ENCODE assay signal across 1 cellular context in the genomic region with DNA sequence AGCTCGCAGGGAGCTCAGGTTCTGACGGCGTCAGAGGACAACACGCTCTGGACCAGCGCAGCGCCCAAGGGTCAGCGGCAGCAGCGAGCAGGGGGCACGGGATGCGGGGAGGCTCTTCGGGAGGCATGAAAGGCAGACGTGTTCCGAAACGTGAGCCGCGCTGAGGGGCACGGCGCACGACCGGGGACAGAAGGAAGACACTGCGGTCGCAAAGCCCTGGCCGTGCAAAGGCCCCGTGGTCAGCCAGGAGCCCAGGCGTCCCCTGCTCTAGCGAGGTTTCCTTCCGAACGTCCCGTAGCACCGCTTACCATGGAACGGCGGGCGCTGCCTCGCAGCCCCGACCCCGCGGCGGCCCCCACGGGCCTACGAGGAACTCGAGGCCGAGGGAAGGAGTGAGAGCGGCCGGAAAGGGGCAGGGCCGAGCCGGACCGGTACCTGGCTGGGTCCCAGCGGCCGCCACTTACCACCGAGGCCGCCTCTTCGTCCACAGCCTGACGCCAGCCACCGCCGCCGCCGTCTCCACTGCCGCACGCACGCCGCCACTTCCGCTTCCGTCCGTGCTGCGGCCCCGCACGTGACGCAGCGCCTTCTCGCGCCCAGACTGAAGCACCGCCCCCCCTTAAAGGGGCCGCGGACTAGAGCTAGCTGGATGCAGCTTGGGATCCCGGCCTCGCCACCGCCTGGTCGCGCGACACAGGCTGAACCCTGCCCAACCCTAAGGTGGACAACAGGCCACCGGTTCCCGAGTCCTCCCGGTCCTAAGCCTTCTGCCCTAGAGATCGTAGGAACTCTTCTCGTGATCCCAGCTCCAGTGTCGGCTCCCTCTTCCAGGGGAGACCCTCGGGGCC.
TF ChIP-seq lines count a peak whose summit lies in the region.

No MANE protein-coding gene starts in this region.

TF ChIP-seq in HepG2, 621 proteins besides CTCF, POLR2A, EP300 and RAD21 (continued from another document and continues in another):
- TF ChIP-seq, protein P1, sequence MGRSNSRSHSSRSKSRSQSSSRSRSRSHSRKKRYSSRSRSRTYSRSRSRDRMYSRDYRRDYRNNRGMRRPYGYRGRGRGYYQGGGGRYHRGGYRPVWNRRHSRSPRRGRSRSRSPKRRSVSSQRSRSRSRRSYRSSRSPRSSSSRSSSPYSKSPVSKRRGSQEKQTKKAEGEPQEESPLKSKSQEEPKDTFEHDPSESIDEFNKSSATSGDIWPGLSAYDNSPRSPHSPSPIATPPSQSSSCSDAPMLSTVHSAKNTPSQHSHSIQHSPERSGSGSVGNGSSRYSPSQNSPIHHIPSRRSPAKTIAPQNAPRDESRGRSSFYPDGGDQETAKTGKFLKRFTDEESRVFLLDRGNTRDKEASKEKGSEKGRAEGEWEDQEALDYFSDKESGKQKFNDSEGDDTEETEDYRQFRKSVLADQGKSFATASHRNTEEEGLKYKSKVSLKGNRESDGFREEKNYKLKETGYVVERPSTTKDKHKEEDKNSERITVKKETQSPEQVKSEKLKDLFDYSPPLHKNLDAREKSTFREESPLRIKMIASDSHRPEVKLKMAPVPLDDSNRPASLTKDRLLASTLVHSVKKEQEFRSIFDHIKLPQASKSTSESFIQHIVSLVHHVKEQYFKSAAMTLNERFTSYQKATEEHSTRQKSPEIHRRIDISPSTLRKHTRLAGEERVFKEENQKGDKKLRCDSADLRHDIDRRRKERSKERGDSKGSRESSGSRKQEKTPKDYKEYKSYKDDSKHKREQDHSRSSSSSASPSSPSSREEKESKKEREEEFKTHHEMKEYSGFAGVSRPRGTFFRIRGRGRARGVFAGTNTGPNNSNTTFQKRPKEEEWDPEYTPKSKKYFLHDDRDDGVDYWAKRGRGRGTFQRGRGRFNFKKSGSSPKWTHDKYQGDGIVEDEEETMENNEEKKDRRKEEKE (IDR thresholded peaks at IDR 0.05): no peak
- TF ChIP-seq SPEN (CRISPR knock-in tag; IDR thresholded peaks at IDR 0.05; ENCODE audit: low read depth): peak; percentile 95
- TF ChIP-seq ZNF883 (CRISPR knock-in tag; IDR thresholded peaks at IDR 0.05; ENCODE audit: not compliant biosample characterization): peak; percentile 58
- no peak; the same call in 1 of the 2 replicates for TF ChIP-seq ZNF616 (CRISPR knock-in tag; IDR thresholded peaks at IDR 0.05; ENCODE audit: low read depth)
- TF ChIP-seq ZNF326 (CRISPR knock-in tag; IDR thresholded peaks at IDR 0.05; ENCODE audit: borderline replicate concordance): peak; percentile 97; the same call in 1 of the 2 replicates
- peak; percentile 66; the same call in 1 of the 2 replicates for TF ChIP-seq ZNF782 (CRISPR knock-in tag; IDR thresholded peaks at IDR 0.05; ENCODE audit: borderline replicate concordance)
- 0 out of 2 replicates have a peak, but pooled peaks have one; percentile 82 for TF ChIP-seq AHR (CRISPR knock-in tag; IDR thresholded peaks at IDR 0.05)
- TF ChIP-seq SIN3A (IDR thresholded peaks at IDR 0.05; ENCODE audit: borderline replicate concordance, low read depth, low read length): peak; percentile 74; the same call in 1 of the 2 replicates
- peak; percentile 64; the same call in 1 of the 2 replicates for TF ChIP-seq MAF1 (CRISPR knock-in tag; IDR thresholded peaks at IDR 0.05; ENCODE audit: borderline replicate concordance)
- no peak for TF ChIP-seq MLLT10 (CRISPR knock-in tag; IDR thresholded peaks at IDR 0.05)
- TF ChIP-seq SMAD1 (CRISPR knock-in tag; IDR thresholded peaks at IDR 0.05; ENCODE audit: borderline replicate concordance, low read depth): peak; percentile 98
- TF ChIP-seq, protein P2, sequence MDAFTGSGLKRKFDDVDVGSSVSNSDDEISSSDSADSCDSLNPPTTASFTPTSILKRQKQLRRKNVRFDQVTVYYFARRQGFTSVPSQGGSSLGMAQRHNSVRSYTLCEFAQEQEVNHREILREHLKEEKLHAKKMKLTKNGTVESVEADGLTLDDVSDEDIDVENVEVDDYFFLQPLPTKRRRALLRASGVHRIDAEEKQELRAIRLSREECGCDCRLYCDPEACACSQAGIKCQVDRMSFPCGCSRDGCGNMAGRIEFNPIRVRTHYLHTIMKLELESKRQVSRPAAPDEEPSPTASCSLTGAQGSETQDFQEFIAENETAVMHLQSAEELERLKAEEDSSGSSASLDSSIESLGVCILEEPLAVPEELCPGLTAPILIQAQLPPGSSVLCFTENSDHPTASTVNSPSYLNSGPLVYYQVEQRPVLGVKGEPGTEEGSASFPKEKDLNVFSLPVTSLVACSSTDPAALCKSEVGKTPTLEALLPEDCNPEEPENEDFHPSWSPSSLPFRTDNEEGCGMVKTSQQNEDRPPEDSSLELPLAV (CRISPR knock-in tag; conservative IDR thresholded peaks at IDR 0.05; ENCODE audit: low read depth): no peak
- TF ChIP-seq, protein P3, sequence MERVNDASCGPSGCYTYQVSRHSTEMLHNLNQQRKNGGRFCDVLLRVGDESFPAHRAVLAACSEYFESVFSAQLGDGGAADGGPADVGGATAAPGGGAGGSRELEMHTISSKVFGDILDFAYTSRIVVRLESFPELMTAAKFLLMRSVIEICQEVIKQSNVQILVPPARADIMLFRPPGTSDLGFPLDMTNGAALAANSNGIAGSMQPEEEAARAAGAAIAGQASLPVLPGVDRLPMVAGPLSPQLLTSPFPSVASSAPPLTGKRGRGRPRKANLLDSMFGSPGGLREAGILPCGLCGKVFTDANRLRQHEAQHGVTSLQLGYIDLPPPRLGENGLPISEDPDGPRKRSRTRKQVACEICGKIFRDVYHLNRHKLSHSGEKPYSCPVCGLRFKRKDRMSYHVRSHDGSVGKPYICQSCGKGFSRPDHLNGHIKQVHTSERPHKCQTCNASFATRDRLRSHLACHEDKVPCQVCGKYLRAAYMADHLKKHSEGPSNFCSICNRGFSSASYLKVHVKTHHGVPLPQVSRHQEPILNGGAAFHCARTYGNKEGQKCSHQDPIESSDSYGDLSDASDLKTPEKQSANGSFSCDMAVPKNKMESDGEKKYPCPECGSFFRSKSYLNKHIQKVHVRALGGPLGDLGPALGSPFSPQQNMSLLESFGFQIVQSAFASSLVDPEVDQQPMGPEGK (CRISPR knock-in tag; IDR thresholded peaks at IDR 0.05): peak; percentile 72
- no peak for TF ChIP-seq ZNF562 (CRISPR knock-in tag; IDR thresholded peaks at IDR 0.05; ENCODE audit: borderline replicate concordance)
- TF ChIP-seq ZSCAN22 (CRISPR knock-in tag; IDR thresholded peaks at IDR 0.05): no peak
- peak; percentile 84 for TF ChIP-seq TBX3 (IDR thresholded peaks at IDR 0.05; ENCODE audit: borderline replicate concordance)
- no peak for TF ChIP-seq SUZ12 (IDR thresholded peaks at IDR 0.05; ENCODE audit: low read depth, low read length)
- no peak for TF ChIP-seq RCOR2 (CRISPR knock-in tag; IDR thresholded peaks at IDR 0.05)
- TF ChIP-seq, protein P4, sequence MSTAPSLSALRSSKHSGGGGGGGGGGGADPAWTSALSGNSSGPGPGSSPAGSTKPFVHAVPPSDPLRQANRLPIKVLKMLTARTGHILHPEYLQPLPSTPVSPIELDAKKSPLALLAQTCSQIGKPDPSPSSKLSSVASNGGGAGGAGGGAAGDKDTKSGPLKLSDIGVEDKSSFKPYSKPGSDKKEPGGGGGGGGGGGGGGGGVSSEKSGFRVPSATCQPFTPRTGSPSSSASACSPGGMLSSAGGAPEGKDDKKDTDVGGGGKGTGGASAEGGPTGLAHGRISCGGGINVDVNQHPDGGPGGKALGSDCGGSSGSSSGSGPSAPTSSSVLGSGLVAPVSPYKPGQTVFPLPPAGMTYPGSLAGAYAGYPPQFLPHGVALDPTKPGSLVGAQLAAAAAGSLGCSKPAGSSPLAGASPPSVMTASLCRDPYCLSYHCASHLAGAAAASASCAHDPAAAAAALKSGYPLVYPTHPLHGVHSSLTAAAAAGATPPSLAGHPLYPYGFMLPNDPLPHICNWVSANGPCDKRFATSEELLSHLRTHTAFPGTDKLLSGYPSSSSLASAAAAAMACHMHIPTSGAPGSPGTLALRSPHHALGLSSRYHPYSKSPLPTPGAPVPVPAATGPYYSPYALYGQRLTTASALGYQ (CRISPR knock-in tag; IDR thresholded peaks at IDR 0.05): no peak
- TF ChIP-seq, protein P5, sequence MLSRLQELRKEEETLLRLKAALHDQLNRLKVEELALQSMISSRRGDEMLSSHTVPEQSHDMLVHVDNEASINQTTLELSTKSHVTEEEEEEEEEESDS (CRISPR knock-in tag; IDR thresholded peaks at IDR 0.05; ENCODE audit: borderline replicate concordance): no peak
- TF ChIP-seq, protein P6, sequence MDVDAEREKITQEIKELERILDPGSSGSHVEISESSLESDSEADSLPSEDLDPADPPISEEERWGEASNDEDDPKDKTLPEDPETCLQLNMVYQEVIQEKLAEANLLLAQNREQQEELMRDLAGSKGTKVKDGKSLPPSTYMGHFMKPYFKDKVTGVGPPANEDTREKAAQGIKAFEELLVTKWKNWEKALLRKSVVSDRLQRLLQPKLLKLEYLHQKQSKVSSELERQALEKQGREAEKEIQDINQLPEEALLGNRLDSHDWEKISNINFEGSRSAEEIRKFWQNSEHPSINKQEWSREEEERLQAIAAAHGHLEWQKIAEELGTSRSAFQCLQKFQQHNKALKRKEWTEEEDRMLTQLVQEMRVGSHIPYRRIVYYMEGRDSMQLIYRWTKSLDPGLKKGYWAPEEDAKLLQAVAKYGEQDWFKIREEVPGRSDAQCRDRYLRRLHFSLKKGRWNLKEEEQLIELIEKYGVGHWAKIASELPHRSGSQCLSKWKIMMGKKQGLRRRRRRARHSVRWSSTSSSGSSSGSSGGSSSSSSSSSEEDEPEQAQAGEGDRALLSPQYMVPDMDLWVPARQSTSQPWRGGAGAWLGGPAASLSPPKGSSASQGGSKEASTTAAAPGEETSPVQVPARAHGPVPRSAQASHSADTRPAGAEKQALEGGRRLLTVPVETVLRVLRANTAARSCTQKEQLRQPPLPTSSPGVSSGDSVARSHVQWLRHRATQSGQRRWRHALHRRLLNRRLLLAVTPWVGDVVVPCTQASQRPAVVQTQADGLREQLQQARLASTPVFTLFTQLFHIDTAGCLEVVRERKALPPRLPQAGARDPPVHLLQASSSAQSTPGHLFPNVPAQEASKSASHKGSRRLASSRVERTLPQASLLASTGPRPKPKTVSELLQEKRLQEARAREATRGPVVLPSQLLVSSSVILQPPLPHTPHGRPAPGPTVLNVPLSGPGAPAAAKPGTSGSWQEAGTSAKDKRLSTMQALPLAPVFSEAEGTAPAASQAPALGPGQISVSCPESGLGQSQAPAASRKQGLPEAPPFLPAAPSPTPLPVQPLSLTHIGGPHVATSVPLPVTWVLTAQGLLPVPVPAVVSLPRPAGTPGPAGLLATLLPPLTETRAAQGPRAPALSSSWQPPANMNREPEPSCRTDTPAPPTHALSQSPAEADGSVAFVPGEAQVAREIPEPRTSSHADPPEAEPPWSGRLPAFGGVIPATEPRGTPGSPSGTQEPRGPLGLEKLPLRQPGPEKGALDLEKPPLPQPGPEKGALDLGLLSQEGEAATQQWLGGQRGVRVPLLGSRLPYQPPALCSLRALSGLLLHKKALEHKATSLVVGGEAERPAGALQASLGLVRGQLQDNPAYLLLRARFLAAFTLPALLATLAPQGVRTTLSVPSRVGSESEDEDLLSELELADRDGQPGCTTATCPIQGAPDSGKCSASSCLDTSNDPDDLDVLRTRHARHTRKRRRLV (CRISPR knock-in tag; IDR thresholded peaks at IDR 0.05): no peak; the same call in 1 of the 2 replicates
- TF ChIP-seq ZNF121 (CRISPR knock-in tag; IDR thresholded peaks at IDR 0.05): no peak; the same call in 1 of the 2 replicates
- TF ChIP-seq IKZF4 (CRISPR knock-in tag; IDR thresholded peaks at IDR 0.05; ENCODE audit: borderline replicate concordance, low read depth, not compliant biosample characterization): peak; percentile 87
- TF ChIP-seq ZNF816 (CRISPR knock-in tag; IDR thresholded peaks at IDR 0.05; ENCODE audit: borderline replicate concordance): no peak
- no peak for TF ChIP-seq PLRG1 (conservative IDR thresholded peaks at IDR 0.05)
- no peak; the same call in 1 of the 2 replicates for TF ChIP-seq SATB2 (CRISPR knock-in tag; IDR thresholded peaks at IDR 0.05)
- peak; percentile 93; the same call in 1 of the 2 replicates for TF ChIP-seq KAT8 (CRISPR knock-in tag; IDR thresholded peaks at IDR 0.05)
- TF ChIP-seq, protein P7, sequence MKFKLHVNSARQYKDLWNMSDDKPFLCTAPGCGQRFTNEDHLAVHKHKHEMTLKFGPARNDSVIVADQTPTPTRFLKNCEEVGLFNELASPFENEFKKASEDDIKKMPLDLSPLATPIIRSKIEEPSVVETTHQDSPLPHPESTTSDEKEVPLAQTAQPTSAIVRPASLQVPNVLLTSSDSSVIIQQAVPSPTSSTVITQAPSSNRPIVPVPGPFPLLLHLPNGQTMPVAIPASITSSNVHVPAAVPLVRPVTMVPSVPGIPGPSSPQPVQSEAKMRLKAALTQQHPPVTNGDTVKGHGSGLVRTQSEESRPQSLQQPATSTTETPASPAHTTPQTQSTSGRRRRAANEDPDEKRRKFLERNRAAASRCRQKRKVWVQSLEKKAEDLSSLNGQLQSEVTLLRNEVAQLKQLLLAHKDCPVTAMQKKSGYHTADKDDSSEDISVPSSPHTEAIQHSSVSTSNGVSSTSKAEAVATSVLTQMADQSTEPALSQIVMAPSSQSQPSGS (CRISPR knock-in tag; IDR thresholded peaks at IDR 0.05): peak; percentile 87
- TF ChIP-seq ARNT (IDR thresholded peaks at IDR 0.05): no peak
- TF ChIP-seq, protein P8, sequence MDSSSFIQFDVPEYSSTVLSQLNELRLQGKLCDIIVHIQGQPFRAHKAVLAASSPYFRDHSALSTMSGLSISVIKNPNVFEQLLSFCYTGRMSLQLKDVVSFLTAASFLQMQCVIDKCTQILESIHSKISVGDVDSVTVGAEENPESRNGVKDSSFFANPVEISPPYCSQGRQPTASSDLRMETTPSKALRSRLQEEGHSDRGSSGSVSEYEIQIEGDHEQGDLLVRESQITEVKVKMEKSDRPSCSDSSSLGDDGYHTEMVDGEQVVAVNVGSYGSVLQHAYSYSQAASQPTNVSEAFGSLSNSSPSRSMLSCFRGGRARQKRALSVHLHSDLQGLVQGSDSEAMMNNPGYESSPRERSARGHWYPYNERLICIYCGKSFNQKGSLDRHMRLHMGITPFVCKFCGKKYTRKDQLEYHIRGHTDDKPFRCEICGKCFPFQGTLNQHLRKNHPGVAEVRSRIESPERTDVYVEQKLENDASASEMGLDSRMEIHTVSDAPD (CRISPR knock-in tag; IDR thresholded peaks at IDR 0.05): 0 out of 2 replicates have a peak, but pooled peaks have one; percentile 15
- peak; percentile 100 for TF ChIP-seq KDM2A (CRISPR knock-in tag; IDR thresholded peaks at IDR 0.05; ENCODE audit: borderline replicate concordance, low read depth)
- TF ChIP-seq THAP11 (CRISPR knock-in tag; IDR thresholded peaks at IDR 0.05): peak; percentile 92
- TF ChIP-seq DR1 (CRISPR knock-in tag; IDR thresholded peaks at IDR 0.05): 0 out of 2 replicates have a peak, but pooled peaks have one; percentile 50
- no peak for TF ChIP-seq ZNF20 (CRISPR knock-in tag; IDR thresholded peaks at IDR 0.05)
- peak; percentile 64; the same call in 1 of the 2 replicates for TF ChIP-seq BRCA1 (CRISPR knock-in tag; IDR thresholded peaks at IDR 0.05)
- TF ChIP-seq KLF12 (CRISPR knock-in tag; IDR thresholded peaks at IDR 0.05; ENCODE audit: borderline replicate concordance): no peak
